8 cellular contexts compared by ENCODE assay signal in the genomic region with DNA sequence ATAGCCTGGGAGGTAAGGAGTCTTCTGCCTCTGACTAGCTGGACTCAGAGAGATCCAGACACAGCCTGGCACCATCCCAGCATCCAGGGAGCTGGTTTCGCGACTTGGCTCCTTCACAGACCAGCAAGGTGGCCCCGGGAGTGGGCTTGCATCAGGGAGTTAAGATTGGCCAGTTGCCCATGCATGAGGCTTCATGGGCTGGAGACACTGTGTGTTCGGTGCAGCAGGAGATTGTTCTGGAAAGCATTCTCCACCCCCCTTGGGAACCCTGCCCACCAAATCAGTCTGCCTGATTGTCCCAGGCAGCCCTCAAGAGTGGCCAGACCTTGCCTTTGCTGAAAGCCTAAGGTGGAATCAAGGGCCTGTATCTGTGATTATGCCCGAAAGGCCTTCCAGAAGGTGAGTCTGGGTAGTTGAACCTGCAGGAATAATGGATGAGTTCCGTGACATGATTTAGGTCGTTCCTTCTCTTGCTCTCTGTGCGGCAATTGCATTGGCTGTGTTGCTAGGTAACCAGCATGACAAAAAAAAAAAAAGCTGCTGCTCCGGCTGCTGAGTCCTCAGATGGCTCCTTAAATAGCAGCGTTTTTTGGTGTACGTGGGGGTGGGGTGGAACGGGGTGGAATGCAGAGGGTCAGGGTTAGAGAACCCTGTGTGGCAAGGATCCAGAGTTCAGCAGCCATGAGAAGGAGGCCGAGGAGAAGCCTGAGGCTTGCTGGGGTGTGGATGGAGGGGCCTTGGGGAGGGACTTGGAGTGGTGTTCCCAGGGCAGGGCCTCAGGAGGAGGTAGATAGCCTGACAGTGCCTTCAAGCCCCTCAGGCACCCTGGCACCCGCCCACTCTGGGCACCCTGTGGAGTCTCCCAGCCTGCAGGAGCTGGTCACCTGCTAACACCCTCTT.
DNase-seq lines count a peak whose midpoint lies in the region; ATAC-seq, FAIRE-seq and TF ChIP-seq lines count a peak whose summit lies in the region.

No MANE protein-coding gene starts in this region.

- no peak for TF ChIP-seq CTCF in fibroblast of villous mesenchyme (IDR thresholded peaks at IDR 0.05; ENCODE audit: insufficient read depth, low read depth, low read length)
- no peak for TF ChIP-seq CTCF in D721Med (IDR thresholded peaks at IDR 0.05; ENCODE audit: insufficient read depth, missing control alignments)

- H3K4me3 ChIP-seq in fibroblast of villous mesenchyme (ENCODE audit: low read depth, low read length): no peak overlapping the region

- no peak for ATAC-seq in HG03025 (IDR thresholded peaks at IDR 0.05; ENCODE audit: low FRiP score, unreplicated experiment)
- no peak for ATAC-seq in GM21515 (IDR thresholded peaks at IDR 0.05; ENCODE audit: unreplicated experiment)

- peak; percentile 41 for DNase-seq in DMS 273 treated with DMSO at 0.1 percent for 48 hours (lab: John Stamatoyannopoulos, UW)
- DNase-seq in NCI-H524 treated with DMSO at 0.1 percent for 48 hours (lab: John Stamatoyannopoulos, UW): peak; percentile 39
- peak; percentile 84 for DNase-seq in fibroblast of villous mesenchyme (ENCODE audit: low read depth)
- peak; percentile 49 for DNase-seq in occipital lobe (lab: John Stamatoyannopoulos, UW)
- DNase-seq in D721Med (ENCODE audit: insufficient read length, low spot score): no peak
- DNase-seq in SHP77 (lab: John Stamatoyannopoulos, UW): no peak

- FAIRE-seq in D721Med (lab: Jason Lieb, UNC): no peak

Comparison
In these comparisons a context has a peak if more than half of its experiments do, and no peak if none do; other contexts are left out.
1. DNase-seq: peak in DMS 273 treated with DMSO at 0.1 percent for 48 hours (single experiment), NCI-H524 treated with DMSO at 0.1 percent for 48 hours (single experiment), fibroblast of villous mesenchyme (single experiment) and occipital lobe (single experiment); none in D721Med (single experiment) and SHP77 (0 of 2).